ENCODE assay signal across 8 cellular contexts in genomic region chrX:76428243-76429130, GRCh38. TPM values are rescaled to one million over a fixed set of nuclear protein-coding genes. Genes with fewer than 3 reads are reported as not detected.
DNase-seq lines count a peak whose midpoint lies in the region; ATAC-seq and TF ChIP-seq lines count a peak whose summit lies in the region.

No MANE protein-coding gene starts in this region.

- TF ChIP-seq POLR2A in HCT116 (IDR thresholded peaks at IDR 0.05; ENCODE audit: borderline replicate concordance, extremely low read depth, insufficient read depth, insufficient read length) (no peak), adrenal gland (IDR thresholded peaks at IDR 0.05) (no peak)

- TF ChIP-seq CTCF in HCT116 (IDR thresholded peaks at IDR 0.05 in 2 of 3, conservative IDR thresholded peaks at IDR 0.05 in 1 of 3; ENCODE audit: borderline replicate concordance in 1 of 3, insufficient read depth in 1 of 3, low read depth in 2 of 3, low read length in 2 of 3) = no peak
- TF ChIP-seq CTCF in PC-9 (conservative IDR thresholded peaks at IDR 0.05) = no peak
- no peak for TF ChIP-seq CTCF in adrenal gland (IDR thresholded peaks at IDR 0.05)

- H3K79me2 ChIP-seq in HCT116 (ENCODE audit: insufficient read depth, low read length) (no peaks in the 10 kb centered on the region), PC-9 (ENCODE audit: low read depth) (no peaks in the 10 kb centered on the region)

- H2AFZ ChIP-seq in HCT116 (ENCODE audit: low read depth, low read length, poor library complexity, severe bottlenecking) (no peak overlapping the region), PC-9 (no peak overlapping the region; the same call in 1 of the 2 replicates)

- RAD21 ChIA-PET in HCT116 (lab: Charles Lee; ENCODE audit: low non-redundant PET in 1 of 2, low total read pairs in 2 of 2, uncharacterized antibody in 2 of 2, unreplicated experiment in 2 of 2) = no interaction called here

- H3F3A ChIP-seq in PC-9 (ENCODE audit: insufficient read depth, low read depth) = no peaks in the 10 kb centered on the region

- H3K9me2 ChIP-seq in HCT116 (ENCODE audit: insufficient read depth) (no peaks in the 10 kb centered on the region), PC-9 (ENCODE audit: insufficient read depth) (no peaks in the 10 kb centered on the region)

- H3K9ac ChIP-seq in ES-I3 (ENCODE audit: low read depth, low read length) (peak overlapping the region; percentile 67; the same call in 1 of the 2 replicates), HCT116 (ENCODE audit: low read length) (peak overlapping the region; percentile 48)

- H3K36me3 ChIP-seq in ES-I3 (ENCODE audit: insufficient read depth, low read length) = no peaks in the 10 kb centered on the region
- H3K36me3 ChIP-seq in HCT116 (ENCODE audit: control insufficient read depth in 1 of 2, insufficient read depth in 2 of 2, low read length in 2 of 2) = no peaks in the 10 kb centered on the region
- H3K36me3 ChIP-seq in PC-9 (ENCODE audit: low read depth) = no peaks in the 10 kb centered on the region
- no peaks in the 10 kb centered on the region for H3K36me3 ChIP-seq in adrenal gland (replicated peaks in 1 of 2)

- no peak overlapping the region for H3K27ac ChIP-seq in HCT116 (ENCODE audit: low read depth, low read length)
- H3K27ac ChIP-seq in PC-9 = no peak overlapping the region
- H3K27ac ChIP-seq in adrenal gland = no peak overlapping the region

- peak overlapping the region; percentile 53 to 62 for H3K4me3 ChIP-seq in HCT116 (replicated peaks in 1 of 2; ENCODE audit: low read depth in 1 of 2, low read length in 2 of 2)
- H3K4me3 ChIP-seq in PC-9 = peak overlapping the region; percentile 46; the same call in 1 of the 2 replicates
- peak overlapping the region; percentile 3 to 57 (median 28) for H3K4me3 ChIP-seq in adrenal gland
- peak overlapping the region; percentile 57 for H3K4me3 ChIP-seq in iPS-18c (ENCODE audit: insufficient read depth, low read depth, low read length)

- WGBS in adrenal gland, 4 donors = 23 to 89% (median 49%) methylated on average over 8 to 59 of the region's 60 CpGs; no CpG with 5 or more reads in 1 of the 4 donors

- H3K27me3 ChIP-seq in HCT116 (ENCODE audit: insufficient read depth, low read length) (no peaks in the 10 kb centered on the region), PC-9 (ENCODE audit: insufficient read depth, low read depth) (no peaks in the 10 kb centered on the region), adrenal gland (peaks cover 10% of the 10 kb centered on the region)

- intact Hi-C loops in HCT116 (cut with micrococcal nuclease) = no loop called here
- intact Hi-C loops in PC-9 (cut with micrococcal nuclease; ENCODE audit: unreplicated experiment) = no loop called here
- intact Hi-C loops in adrenal gland (cut with DNase I) = no loop called here

- H3K4me2 ChIP-seq in HCT116 (ENCODE audit: low read length) (peak overlapping the region; percentile 74), PC-9 (peak overlapping the region; percentile 69; the same call in 1 of the 2 replicates)

- CTCF ChIA-PET in HCT116 (lab: Charles Lee) (no interaction called here), PC-9 (lab: Charles Lee) (no interaction called here)

- BruUV-seq in HCT116 (replicated peaks; lab: Mats Ljungman, UMichigan) (no TSS peak), PC-9 (replicated peaks; lab: Mats Ljungman, UMichigan) (no TSS peak)

- no peaks in the 10 kb centered on the region for H4K20me1 ChIP-seq in HCT116 (ENCODE audit: insufficient read depth)
- no peaks in the 10 kb centered on the region for H4K20me1 ChIP-seq in PC-9 (ENCODE audit: insufficient read depth)

- TF ChIP-seq RAD21 in HCT116 (IDR thresholded peaks at IDR 0.05; ENCODE audit: low read depth) = no peak

- peak; percentile 51 for ATAC-seq in HCT116

- H3K9me3 ChIP-seq in ES-I3 (ENCODE audit: control insufficient read depth, insufficient read depth, low read length) = no peaks in the 10 kb centered on the region
- H3K9me3 ChIP-seq in HCT116 (ENCODE audit: control insufficient read depth in 1 of 2, insufficient read depth in 1 of 2, low read depth in 1 of 2, low read length in 2 of 2) = no peaks in the 10 kb centered on the region
- no peaks in the 10 kb centered on the region for H3K9me3 ChIP-seq in PC-9 (ENCODE audit: insufficient read depth, low read depth)
- no peaks in the 10 kb centered on the region for H3K9me3 ChIP-seq in adrenal gland (replicated peaks in 1 of 3)
- peaks cover 3% of the 10 kb centered on the region for H3K9me3 ChIP-seq in iPS-18c (ENCODE audit: control insufficient read depth, insufficient read depth, low read length)

- DNase-seq in HCT116 (ENCODE audit: low read depth, low spot score) (no peak), PC-9 (peak in 1 of 2 experiments; percentile 5), adrenal gland (peak in 6 of 7 donors; percentile 1 to 20 (median 10)), D341Med (ENCODE audit: low spot score) (no peak), NAMALWA (ENCODE audit: low spot score) (no peak)
- peak; percentile 39 for DNase-seq in stimulated activated CD4-positive, alpha-beta T cell treated with anti-CD3 and anti-CD28 coated beads, Interleukin-15, amount 100 ng/mL, for 24 hours

- POLR2A ChIA-PET in HCT116 (lab: Charles Lee) (no interaction called here), PC-9 (lab: Charles Lee; ENCODE audit: unreplicated experiment) (no interaction called here)

- H3K4me1 ChIP-seq in ES-I3 (ENCODE audit: insufficient read depth, low read length) (no peaks in the 10 kb centered on the region), HCT116 (ENCODE audit: control insufficient read depth in 1 of 2, insufficient read depth in 2 of 2, low read length in 2 of 2) (peaks cover 0 to 5% of the 10 kb centered on the region in 2 experiments; a peak in 1 of 4 replicates), PC-9 (replicated peaks; ENCODE audit: insufficient read depth) (no peaks in the 10 kb centered on the region), adrenal gland (replicated peaks in 1 of 2) (peaks cover 6% of the 10 kb centered on the region in 2 donors)

TF ChIP-seq in HCT116, 20 proteins besides CTCF, POLR2A, EP300 and RAD21:
- TF ChIP-seq SRF (IDR thresholded peaks at IDR 0.05; ENCODE audit: low read depth) (no peak), MAX (IDR thresholded peaks at IDR 0.05) (no peak), TCF7L2 (IDR thresholded peaks at IDR 0.05; ENCODE audit: borderline replicate concordance, extremely low read depth, insufficient read depth, insufficient read length) (no peak), SP1 (IDR thresholded peaks at IDR 0.05; ENCODE audit: low read depth) (no peak), REST (IDR thresholded peaks at IDR 0.05; ENCODE audit: low read depth) (no peak), ZBTB33 (IDR thresholded peaks at IDR 0.05; ENCODE audit: extremely low read depth, insufficient replicate concordance, low read length) (no peak), POLR2AphosphoS5 (IDR thresholded peaks at IDR 0.05; ENCODE audit: low read depth, low read length) (no peak), JUND (IDR thresholded peaks at IDR 0.05) (no peak)

RNA-seq across cellular contexts. Expression of gene MAGEE1, which starts 1.0 kb away (rescaled TPM):
- total RNA-seq in HCT116 (2021; ENCODE audit: unreplicated experiment) (2.2 TPM), PC-9 (2021) (4.2 and 4.6 TPM in 2 replicates), adrenal gland (1 to 10 TPM; 2.7 to 6.1 (median 4.2) TPM)
- polyA plus RNA-seq in HCT116 (2012) = 0.77 and 1.0 TPM in 2 replicates
- polyA plus RNA-seq in adrenal gland = 1 to 10 TPM; 1.4 to 4.2 (median 2.5) TPM

Comparison
In these comparisons a context has a peak if more than half of its experiments do, and no peak if none do; other contexts are left out.
1. DNase-seq: peak in adrenal gland (6 of 7) and stimulated activated CD4-positive, alpha-beta T cell treated with anti-CD3 and anti-CD28 coated beads, Interleukin-15, amount 100 ng/mL, for 24 hours (single experiment); none in HCT116 (single experiment), D341Med (single experiment) and NAMALWA (single experiment).
2. Peak in every context shown above with its lines, with median percentiles within 50 percentile points of each other: H3K4me3 ChIP-seq.